ENCODE assay signal across 1 cellular context in genomic region chr14:96261772-96262485, GRCh38.
TF ChIP-seq lines count a peak whose summit lies in the region.

No MANE protein-coding gene starts in this region.

TF ChIP-seq in HCT116, 20 proteins besides CTCF, POLR2A, EP300 and RAD21:
- no peak for TF ChIP-seq TCF7L2 (IDR thresholded peaks at IDR 0.05; ENCODE audit: borderline replicate concordance, extremely low read depth, insufficient read depth, insufficient read length)
- TF ChIP-seq SP1 (IDR thresholded peaks at IDR 0.05; ENCODE audit: low read depth): no peak
- no peak for TF ChIP-seq MAX (IDR thresholded peaks at IDR 0.05)
- TF ChIP-seq ZBTB33 (IDR thresholded peaks at IDR 0.05; ENCODE audit: extremely low read depth, insufficient replicate concordance, low read length): no peak
- TF ChIP-seq FOSL1 (IDR thresholded peaks at IDR 0.05; ENCODE audit: low read depth): no peak
- TF ChIP-seq ZNF274 (IDR thresholded peaks at IDR 0.05; ENCODE audit: low read depth, low read length): no peak
- TF ChIP-seq EZH2phosphoT487 (IDR thresholded peaks at IDR 0.05; ENCODE audit: borderline replicate concordance): no peak
- no peak for TF ChIP-seq SRF (IDR thresholded peaks at IDR 0.05; ENCODE audit: low read depth)
- TF ChIP-seq YY1 (IDR thresholded peaks at IDR 0.05; ENCODE audit: extremely low read depth, insufficient replicate concordance, low read depth, low read length): no peak
- TF ChIP-seq ZFX (IDR thresholded peaks at IDR 0.05): no peak
- TF ChIP-seq ATF3 (IDR thresholded peaks at IDR 0.05): no peak
- TF ChIP-seq ELF1 (IDR thresholded peaks at IDR 0.05; ENCODE audit: borderline replicate concordance, low read depth): no peak
- TF ChIP-seq REST (IDR thresholded peaks at IDR 0.05; ENCODE audit: low read depth): no peak
- TF ChIP-seq EGR1 (IDR thresholded peaks at IDR 0.05; ENCODE audit: low read depth): no peak
- no peak for TF ChIP-seq CEBPB (IDR thresholded peaks at IDR 0.05; ENCODE audit: low read depth)
- no peak for TF ChIP-seq JUND (IDR thresholded peaks at IDR 0.05)
- TF ChIP-seq EZH2 (IDR thresholded peaks at IDR 0.05): no peak
- TF ChIP-seq CBX3 (IDR thresholded peaks at IDR 0.05; ENCODE audit: low read depth): no peak
- no peak for TF ChIP-seq POLR2AphosphoS5 (IDR thresholded peaks at IDR 0.05; ENCODE audit: low read depth, low read length)
- TF ChIP-seq SIN3A (IDR thresholded peaks at IDR 0.05; ENCODE audit: low read depth): no peak
